In the genomic region with DNA sequence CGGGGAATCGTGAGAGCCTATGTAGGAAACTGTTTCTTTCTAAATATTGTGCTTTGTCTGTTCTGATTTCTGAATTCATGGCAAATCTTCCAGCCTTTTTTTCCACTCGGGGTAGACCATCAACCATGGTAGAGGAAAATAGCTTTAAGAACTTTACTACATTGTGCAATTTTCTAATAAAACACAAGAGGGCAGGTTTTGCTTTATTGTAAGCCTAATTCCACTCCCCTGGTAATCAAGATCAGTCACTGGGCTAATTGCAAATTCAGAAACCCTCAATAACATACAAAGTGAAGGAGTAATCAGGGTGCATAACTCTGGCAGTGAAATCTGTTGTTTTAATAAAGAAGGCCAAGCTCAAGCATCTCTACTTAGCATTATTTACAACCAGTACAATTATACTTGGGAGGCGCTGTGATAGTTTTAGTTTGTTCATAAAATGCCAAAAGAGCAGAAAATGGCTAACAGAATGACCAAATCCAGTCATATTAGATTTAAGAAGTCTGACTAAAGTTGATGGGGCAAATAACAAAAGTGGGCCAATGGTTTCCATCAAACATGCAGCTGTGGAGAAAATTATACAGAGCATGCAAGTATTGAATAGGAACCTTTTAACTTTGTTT, we compare ENCODE assay signal across 8 cellular contexts. TPM values are rescaled to one million over a fixed set of nuclear protein-coding genes. Genes with fewer than 3 reads are reported as not detected.
DNase-seq lines count a peak whose midpoint lies in the region; ATAC-seq, FAIRE-seq and TF ChIP-seq lines count a peak whose summit lies in the region.

No MANE protein-coding gene starts in this region.

- POLR2A ChIA-PET in activated naive CD8-positive, alpha-beta T cell treated with anti-CD3 and anti-CD28 coated beads, Interleukin-2, amount 10 ng/mL, durations not matched to agents 7 days and 5 days (lab: Charles Lee), result interaction anchor here (0.9 to 1.4 kb wide), 3 partner anchors 113 to 184 kb away, joined by 4 to 6 read pairs (median 4); no protein-coding TSS in a partner anchor
- POLR2A ChIA-PET in activated B cell treated with CpG ODN at 0.5 μM for 24 hours (lab: Charles Lee), result interaction anchor here (1.0 kb wide), 1 partner anchor 182 kb away, joined by 3 read pairs; no protein-coding TSS in a partner anchor

- peak; percentile 51 for ATAC-seq in activated naive CD8-positive, alpha-beta T cell treated with anti-CD3 and anti-CD28 coated beads, Interleukin-2, amount 10 ng/mL, durations not matched to agents 7 days and 5 days (ENCODE audit: low read depth)
- ATAC-seq in HG02885 (IDR thresholded peaks at IDR 0.05; ENCODE audit: poor library complexity, unreplicated experiment) (peak; percentile 68), activated B cell treated with CpG ODN at 0.5 μM for 24 hours (ENCODE audit: low read depth) (peak; percentile 70), left cardiac atrium (peak; percentile 48 to 72)

- H3K4me3 Mint-ChIP-seq in activated naive CD8-positive, alpha-beta T cell treated with anti-CD3 and anti-CD28 coated beads, Interleukin-2, amount 10 ng/mL, durations not matched to agents 7 days and 5 days, result no peak overlapping the region
- H3K4me3 Mint-ChIP-seq in activated naive CD8-positive, alpha-beta T cell treated with anti-CD3 and anti-CD28 coated beads for 36 hours, result no peak overlapping the region
- H3K4me3 Mint-ChIP-seq in activated B cell treated with CpG ODN at 0.5 μM for 24 hours, result no peak overlapping the region

- peak; percentile 33 for FAIRE-seq in small intestine (lab: Jason Lieb, UNC)

- H3K4me1 ChIP-seq in small intestine (ENCODE audit: control insufficient read depth in 2 of 2, insufficient read depth in 1 of 2, low read depth in 1 of 2, low read length in 1 of 2), result no peaks in the 10 kb centered on the region

- H3K36me3 Mint-ChIP-seq in activated naive CD8-positive, alpha-beta T cell treated with anti-CD3 and anti-CD28 coated beads, Interleukin-2, amount 10 ng/mL, durations not matched to agents 7 days and 5 days, result peaks cover 3% of the 10 kb centered on the region
- H3K36me3 Mint-ChIP-seq in activated naive CD8-positive, alpha-beta T cell treated with anti-CD3 and anti-CD28 coated beads for 36 hours, result peaks cover 4% of the 10 kb centered on the region
- H3K36me3 Mint-ChIP-seq in activated B cell treated with CpG ODN at 0.5 μM for 24 hours (ENCODE audit: low read depth), result no peaks in the 10 kb centered on the region

- H3K4me1 Mint-ChIP-seq in activated naive CD8-positive, alpha-beta T cell treated with anti-CD3 and anti-CD28 coated beads, Interleukin-2, amount 10 ng/mL, durations not matched to agents 7 days and 5 days, result peaks cover 11% of the 10 kb centered on the region
- peaks cover 24% of the 10 kb centered on the region for H3K4me1 Mint-ChIP-seq in activated naive CD8-positive, alpha-beta T cell treated with anti-CD3 and anti-CD28 coated beads for 36 hours
- H3K4me1 Mint-ChIP-seq in activated B cell treated with CpG ODN at 0.5 μM for 24 hours, result peaks cover 12% of the 10 kb centered on the region

- no peak for DNase-seq in activated naive CD8-positive, alpha-beta T cell treated with anti-CD3 and anti-CD28 coated beads, Interleukin-2, amount 10 ng/mL, durations not matched to agents 7 days and 5 days
- no peak for DNase-seq in activated naive CD8-positive, alpha-beta T cell treated with anti-CD3 and anti-CD28 coated beads for 36 hours
- DNase-seq in NCI-H2107 treated with DMSO at 0.1 percent for 48 hours (lab: John Stamatoyannopoulos, UW; ENCODE audit: unreplicated experiment), result peak; percentile 36
- DNase-seq in activated B cell treated with CpG ODN at 0.5 μM for 24 hours, result no peak
- no peak for DNase-seq in left cardiac atrium
- DNase-seq in small intestine, result peak; percentile 52
- DNase-seq in cortex of kidney (lab: John Stamatoyannopoulos, UW), result no peak

- intact Hi-C loops in activated B cell treated with CpG ODN at 0.5 μM for 24 hours (cut with micrococcal nuclease) (loop anchor here (1.0 to 10.0 kb wide), 4 partner anchors 114 to 1039 kb away; no protein-coding TSS in a partner anchor), left cardiac atrium (cut with DNase I) (loop anchor here (1.0 to 5.0 kb wide), 2 partner anchors 182 kb away; no protein-coding TSS in a partner anchor)

- 34 to 47% (median 46%) methylated on average over 4 of the region's 4 CpGs for WGBS in small intestine, 3 donors

- no peaks in the 10 kb centered on the region for H3K9me3 ChIP-seq in small intestine (ENCODE audit: control insufficient read depth, low read depth)

- H3K27ac Mint-ChIP-seq in activated naive CD8-positive, alpha-beta T cell treated with anti-CD3 and anti-CD28 coated beads, Interleukin-2, amount 10 ng/mL, durations not matched to agents 7 days and 5 days, result no peak overlapping the region
- no peak overlapping the region for H3K27ac Mint-ChIP-seq in activated naive CD8-positive, alpha-beta T cell treated with anti-CD3 and anti-CD28 coated beads for 36 hours
- H3K27ac Mint-ChIP-seq in activated B cell treated with CpG ODN at 0.5 μM for 24 hours, result no peak overlapping the region

- H3K9me3 Mint-ChIP-seq in activated naive CD8-positive, alpha-beta T cell treated with anti-CD3 and anti-CD28 coated beads, Interleukin-2, amount 10 ng/mL, durations not matched to agents 7 days and 5 days, result peaks cover 1% of the 10 kb centered on the region
- peaks cover 2% of the 10 kb centered on the region for H3K9me3 Mint-ChIP-seq in activated naive CD8-positive, alpha-beta T cell treated with anti-CD3 and anti-CD28 coated beads for 36 hours
- H3K9me3 Mint-ChIP-seq in activated B cell treated with CpG ODN at 0.5 μM for 24 hours, result no peaks in the 10 kb centered on the region

- CTCF ChIA-PET in activated B cell treated with CpG ODN at 0.5 μM for 24 hours (lab: Charles Lee), result interaction anchor here (0.9 to 9.4 kb wide), 9 partner anchors 11 to 969 kb away, joined by 3 to 240 read pairs (median 3); a partner anchor contains a TSS

- no peaks in the 10 kb centered on the region for H3K36me3 ChIP-seq in small intestine (ENCODE audit: control insufficient read depth in 2 of 2, insufficient read depth in 2 of 2, low read length in 2 of 2)

- no peak for TF ChIP-seq CTCF in activated B cell treated with CpG ODN at 0.5 μM for 24 hours (IDR thresholded peaks at IDR 0.05)

- H3K4me3 ChIP-seq in small intestine (ENCODE audit: low read depth in 1 of 2, low read length in 2 of 2), result no peak overlapping the region

- peaks cover 3% of the 10 kb centered on the region for H3K27me3 Mint-ChIP-seq in activated naive CD8-positive, alpha-beta T cell treated with anti-CD3 and anti-CD28 coated beads, Interleukin-2, amount 10 ng/mL, durations not matched to agents 7 days and 5 days
- peaks cover 3% of the 10 kb centered on the region for H3K27me3 Mint-ChIP-seq in activated naive CD8-positive, alpha-beta T cell treated with anti-CD3 and anti-CD28 coated beads for 36 hours
- H3K27me3 Mint-ChIP-seq in activated B cell treated with CpG ODN at 0.5 μM for 24 hours, result peaks cover 7% of the 10 kb centered on the region

- H3K27ac ChIP-seq in small intestine (ENCODE audit: low read depth in 1 of 2, low read length in 1 of 2), result no peak overlapping the region

- H3K27me3 ChIP-seq in small intestine (ENCODE audit: control insufficient read depth in 2 of 2, insufficient read depth in 2 of 2, low read length in 2 of 2), result no peaks in the 10 kb centered on the region

RNA-seq across cellular contexts. Expression of a gene that starts 43.8 kb away (rescaled TPM):
- under 1 TPM; 0.26 to 0.33 TPM for total RNA-seq in activated naive CD8-positive, alpha-beta T cell treated with anti-CD3 and anti-CD28 coated beads, Interleukin-2, amount 10 ng/mL, durations not matched to agents 7 days and 5 days
- total RNA-seq in activated naive CD8-positive, alpha-beta T cell treated with anti-CD3 and anti-CD28 coated beads for 36 hours, result under 1 TPM in 1 of 2 experiments, not detected in 1; 0.16 TPM
- total RNA-seq in activated B cell treated with CpG ODN at 0.5 μM for 24 hours (0.09 TPM in 1 of 2 replicates, not detected in the other), left cardiac atrium (under 1 TPM; 0.09 to 0.26 TPM)
- polyA plus RNA-seq in small intestine, result under 1 TPM in 1 of 3 donors, not detected in 2; 0.03 TPM

Comparison
In these comparisons a context has a peak if more than half of its experiments do, and no peak if none do; other contexts are left out.
1. DNase-seq: peak in NCI-H2107 treated with DMSO at 0.1 percent for 48 hours (single experiment) and small intestine (single experiment); none in activated naive CD8-positive, alpha-beta T cell treated with anti-CD3 and anti-CD28 coated beads, Interleukin-2, amount 10 ng/mL, durations not matched to agents 7 days and 5 days (single experiment), activated naive CD8-positive, alpha-beta T cell treated with anti-CD3 and anti-CD28 coated beads for 36 hours (single experiment), activated B cell treated with CpG ODN at 0.5 μM for 24 hours (single experiment), left cardiac atrium (single experiment) and cortex of kidney (single experiment).
2. Peak in every context shown above with its lines, with median percentiles within 50 percentile points of each other: ATAC-seq.